Comparison of ENCODE assay signal across 17 cellular contexts in genomic region chr20:47243906-47244305, GRCh38.
DNase-seq lines count a peak whose midpoint lies in the region; ATAC-seq, FAIRE-seq and TF ChIP-seq lines count a peak whose summit lies in the region.
"Had no signal": no experiment of that assay in that cellular context is flagged by ENCODE, and none has a peak within 500 bp of the region (broad histone marks: within the 10 kb centered on the region; RNA-seq: fewer than 3 reads in every experiment).

No MANE protein-coding gene starts in this region.

- TF ChIP-seq CTCF in brain (conservative IDR thresholded peaks at IDR 0.05) (no peak), nephron (IDR thresholded peaks at IDR 0.05; ENCODE audit: unreplicated experiment in 3 of 3) (no peak)

- intact Hi-C loops in activated CD4-positive, alpha-beta T cell treated with anti-CD3 and anti-CD28 coated beads, Interleukin-2, amount 10 ng/mL, durations not matched to agents 24 days and 14 days (cut with micrococcal nuclease), result no loop called here
- intact Hi-C loops in activated CD4-positive, alpha-beta T cell treated with anti-CD3 and anti-CD28 coated beads for 36 hours (cut with DNase I, micrococcal nuclease), result no loop called here

- no peak for DNase-seq in activated CD4-positive, alpha-beta T cell treated with anti-CD3 and anti-CD28 coated beads, Interleukin-2, amount 10 ng/mL, durations not matched to agents 24 days and 14 days
- DNase-seq in activated CD4-positive, alpha-beta T cell treated with anti-CD3 and anti-CD28 coated beads for 36 hours, result no peak
- DNase-seq in HTR-8/SVneo (ENCODE audit: insufficient read length, low spot score), result no peak
- no peak for DNase-seq in NCI-H1417 (lab: John Stamatoyannopoulos, UW)
- DNase-seq: activated CD4-positive, alpha-beta T cell treated with anti-CD3 and anti-CD28 coated beads, Interleukin-2, amount 50 U/mL, for 4 hours; GM23248; KBM-7; NCI-H2081 treated with DMSO at 0.1 percent for 48 hours; stimulated activated naive CD4-positive, alpha-beta T cell treated with Interleukin-2 at 50 U/mL for 16 hours; transverse colon had no signal

- CTCF ChIA-PET in activated CD4-positive, alpha-beta T cell treated with anti-CD3 and anti-CD28 coated beads for 36 hours (lab: Charles Lee), result interaction anchor here (0.6 kb wide), 1 partner anchor 21 kb away, joined by 3 read pairs; no protein-coding TSS in a partner anchor

- H3K4me1 Mint-ChIP-seq in activated CD4-positive, alpha-beta T cell treated with anti-CD3 and anti-CD28 coated beads, Interleukin-2, amount 10 ng/mL, durations not matched to agents 24 days and 14 days, result peaks cover 2% of the 10 kb centered on the region
- H3K4me1 Mint-ChIP-seq in activated CD4-positive, alpha-beta T cell treated with anti-CD3 and anti-CD28 coated beads for 36 hours, result peaks cover 3% of the 10 kb centered on the region
- H3K4me1 Mint-ChIP-seq in brain (peaks cover 23% of the 10 kb centered on the region), nephron (peaks cover 25% of the 10 kb centered on the region)
- H3K4me1 Mint-ChIP-seq: CD14-positive monocyte had no signal

- POLR2A ChIA-PET in activated CD4-positive, alpha-beta T cell treated with anti-CD3 and anti-CD28 coated beads for 36 hours (lab: Charles Lee), result no interaction called here

- peak; percentile 38 for FAIRE-seq in HTR-8/SVneo (lab: Jason Lieb, UNC)

- peaks cover 37% of the 10 kb centered on the region for H3K36me3 Mint-ChIP-seq in activated CD4-positive, alpha-beta T cell treated with anti-CD3 and anti-CD28 coated beads, Interleukin-2, amount 10 ng/mL, durations not matched to agents 24 days and 14 days (ENCODE audit: low read depth)
- H3K36me3 Mint-ChIP-seq in activated CD4-positive, alpha-beta T cell treated with anti-CD3 and anti-CD28 coated beads for 36 hours (ENCODE audit: low read depth), result peaks cover 27% of the 10 kb centered on the region
- H3K36me3 Mint-ChIP-seq in brain (peaks cover 77% of the 10 kb centered on the region), nephron (ENCODE audit: low read depth) (peaks cover 58% of the 10 kb centered on the region)

- no peaks in the 10 kb centered on the region for H3K27me3 Mint-ChIP-seq in activated CD4-positive, alpha-beta T cell treated with anti-CD3 and anti-CD28 coated beads, Interleukin-2, amount 10 ng/mL, durations not matched to agents 24 days and 14 days
- H3K27me3 Mint-ChIP-seq in activated CD4-positive, alpha-beta T cell treated with anti-CD3 and anti-CD28 coated beads for 36 hours, result no peaks in the 10 kb centered on the region
- no peaks in the 10 kb centered on the region for H3K27me3 Mint-ChIP-seq in brain
- H3K27me3 Mint-ChIP-seq in nephron (ENCODE audit: low read depth), result no peaks in the 10 kb centered on the region
- H3K27me3 Mint-ChIP-seq: dendritic cell treated with granulocyte-macrophage colony-stimulating factor and Interleukin-4, amounts not matched to agents 40 ng/mL and 50 ng/mL, for 4 days had no signal

- H3K4me3 Mint-ChIP-seq in activated CD4-positive, alpha-beta T cell treated with anti-CD3 and anti-CD28 coated beads, Interleukin-2, amount 10 ng/mL, durations not matched to agents 24 days and 14 days, result no peak overlapping the region
- no peak overlapping the region for H3K4me3 Mint-ChIP-seq in activated CD4-positive, alpha-beta T cell treated with anti-CD3 and anti-CD28 coated beads for 36 hours
- H3K4me3 Mint-ChIP-seq in brain (no peak overlapping the region), nephron (no peak overlapping the region)
- H3K4me3 Mint-ChIP-seq: CD14-positive monocyte; dendritic cell treated with granulocyte-macrophage colony-stimulating factor and Interleukin-4, amounts not matched to agents 40 ng/mL and 50 ng/mL, for 4 days had no signal

- no peaks in the 10 kb centered on the region for H3K9me3 Mint-ChIP-seq in activated CD4-positive, alpha-beta T cell treated with anti-CD3 and anti-CD28 coated beads, Interleukin-2, amount 10 ng/mL, durations not matched to agents 24 days and 14 days
- no peaks in the 10 kb centered on the region for H3K9me3 Mint-ChIP-seq in activated CD4-positive, alpha-beta T cell treated with anti-CD3 and anti-CD28 coated beads for 36 hours (ENCODE audit: low read depth)
- peaks cover 0 to 2% (median 0%) of the 10 kb centered on the region in 5 experiments for H3K9me3 Mint-ChIP-seq in brain
- no peaks in the 10 kb centered on the region for H3K9me3 Mint-ChIP-seq in nephron
- H3K9me3 Mint-ChIP-seq: CD14-positive monocyte; dendritic cell treated with granulocyte-macrophage colony-stimulating factor and Interleukin-4, amounts not matched to agents 40 ng/mL and 50 ng/mL, for 4 days had no signal

- peak overlapping the region; percentile 22 for H3K27ac Mint-ChIP-seq in activated CD4-positive, alpha-beta T cell treated with anti-CD3 and anti-CD28 coated beads, Interleukin-2, amount 10 ng/mL, durations not matched to agents 24 days and 14 days
- H3K27ac Mint-ChIP-seq in activated CD4-positive, alpha-beta T cell treated with anti-CD3 and anti-CD28 coated beads for 36 hours, result no peak overlapping the region
- peak overlapping the region in 4 of 5 experiments; percentile 41 to 92 (median 90) for H3K27ac Mint-ChIP-seq in brain
- H3K27ac Mint-ChIP-seq in nephron, result peak overlapping the region; percentile 28 to 79 (median 36)
- H3K27ac Mint-ChIP-seq: dendritic cell treated with granulocyte-macrophage colony-stimulating factor and Interleukin-4, amounts not matched to agents 40 ng/mL and 50 ng/mL, for 4 days had no signal

- no peak for ATAC-seq in activated CD4-positive, alpha-beta T cell treated with anti-CD3 and anti-CD28 coated beads for 36 hours
- ATAC-seq in HG02870 (IDR thresholded peaks at IDR 0.05; ENCODE audit: unreplicated experiment) (no peak), HG02642 (IDR thresholded peaks at IDR 0.05; ENCODE audit: poor library complexity, unreplicated experiment) (no peak)
- ATAC-seq: Panc1 had no signal
